Comparison of ENCODE assay signal across 9 cellular contexts in the genomic region with DNA sequence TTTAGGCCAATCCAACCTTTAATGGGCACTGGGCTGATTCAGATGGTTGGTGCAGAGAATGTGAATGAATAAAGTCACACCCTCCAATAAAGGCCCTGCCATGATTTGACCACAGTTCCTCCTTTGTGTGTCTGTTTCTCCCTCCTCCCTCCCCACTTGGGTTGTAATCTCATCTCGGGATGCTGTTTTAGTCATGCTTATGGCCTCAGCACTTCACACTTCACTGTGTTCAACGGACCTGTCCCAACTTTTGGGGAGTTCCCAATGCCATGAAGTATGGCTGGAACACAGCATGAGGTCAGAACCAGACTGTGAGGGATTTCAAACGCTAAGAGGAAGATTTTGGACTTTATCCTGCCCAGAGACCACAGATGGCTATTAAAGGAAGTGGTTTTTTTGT. TPM values are rescaled to one million over a fixed set of nuclear protein-coding genes. Genes with fewer than 3 reads are reported as not detected.
A peak's percentile ranks its signal among the peaks of the same experiment; 100 is the strongest.
DNase-seq lines count a peak whose midpoint lies in the region; ATAC-seq, FAIRE-seq and TF ChIP-seq lines count a peak whose summit lies in the region.
"Had no signal": no experiment of that assay in that cellular context is flagged by ENCODE, and none has a peak within 500 bp of the region (broad histone marks: within the 10 kb centered on the region; RNA-seq: fewer than 3 reads in every experiment).

No MANE protein-coding gene starts in this region.

- H3F3A ChIP-seq in GM23338 (replicated peaks; ENCODE audit: low read depth) = no peaks in the 10 kb centered on the region; the same call in 1 of the 2 replicates

- H3K9ac ChIP-seq in endothelial cell of umbilical vein (replicated peaks; ENCODE audit: extremely low read depth, insufficient read depth, low read length) = no peak overlapping the region

- H3K9me1 ChIP-seq in endothelial cell of umbilical vein (replicated peaks; ENCODE audit: control insufficient read depth, extremely low read depth, insufficient read depth, low read length) = no peaks in the 10 kb centered on the region

- no peak for ATAC-seq in GM23338

- CTCF ChIA-PET in endothelial cell of umbilical vein (lab: Charles Lee) = interaction anchor here (1.9 to 2.1 kb wide), 2 partner anchors 11 to 64 kb away, joined by 5 to 8 read pairs; no protein-coding TSS in a partner anchor

- H3K4me2 ChIP-seq in GM23338 (no peak overlapping the region), endothelial cell of umbilical vein (ENCODE audit: insufficient read depth, low read length) (no peak overlapping the region)

- BruUV-seq in endothelial cell of umbilical vein (replicated peaks; lab: Mats Ljungman, UMichigan) = no TSS peak

- no peaks in the 10 kb centered on the region; the same call in 2 of the 3 replicates for H3K9me3 Mint-ChIP-seq in GM23338
- H3K9me3 Mint-ChIP-seq in progenitor cell of endocrine pancreas (ENCODE audit: low read depth) = no peaks in the 10 kb centered on the region

- H3K4me3 ChIP-seq in GM23338 = no peak overlapping the region
- H3K4me3 ChIP-seq in endothelial cell of umbilical vein (replicated peaks in 1 of 3; ENCODE audit: insufficient read depth in 1 of 3, low read depth in 1 of 3, low read length in 3 of 3) = no peak overlapping the region
- H3K4me3 ChIP-seq: adrenal gland, SK-N-MC had no signal

- H2AFZ ChIP-seq in GM23338 (no peak overlapping the region), endothelial cell of umbilical vein (ENCODE audit: low read depth, low read length) (no peak overlapping the region)

- dilution Hi-C loops in endothelial cell of umbilical vein (cut with MboI; ENCODE audit: extremely low pct_ligation_motif_present, low sequenced_read_pairs) = no loop called here

- H3K27me3 Mint-ChIP-seq in GM23338 (ENCODE audit: insufficient read depth, low read depth, poor library complexity) (peaks cover 6% of the 10 kb centered on the region), progenitor cell of endocrine pancreas (no peaks in the 10 kb centered on the region)

- no peaks in the 10 kb centered on the region for H3K9me2 ChIP-seq in GM23338 (ENCODE audit: insufficient read depth)

- H3K4me3 Mint-ChIP-seq in GM23338 (no peak overlapping the region), progenitor cell of endocrine pancreas (ENCODE audit: low read depth) (no peak overlapping the region)

- peaks cover 24% of the 10 kb centered on the region for H3K36me3 Mint-ChIP-seq in GM23338 (ENCODE audit: low read depth)
- peaks cover 13% of the 10 kb centered on the region for H3K36me3 Mint-ChIP-seq in progenitor cell of endocrine pancreas (ENCODE audit: insufficient read depth)

- no peak for TF ChIP-seq POLR2A in endothelial cell of umbilical vein (IDR thresholded peaks at IDR 0.05; ENCODE audit: low read depth, low read length)

- H3K27ac ChIP-seq in GM23338 (ENCODE audit: low read depth) (no peak overlapping the region), endothelial cell of umbilical vein (ENCODE audit: insufficient read depth, low read depth, low read length) (no peak overlapping the region)

- intact Hi-C loops in endothelial cell of umbilical vein (cut with micrococcal nuclease) = no loop called here

- H3K27me3 ChIP-seq in GM23338 (ENCODE audit: insufficient read depth) = no peaks in the 10 kb centered on the region
- no peaks in the 10 kb centered on the region for H3K27me3 ChIP-seq in endothelial cell of umbilical vein (ENCODE audit: control insufficient read depth in 2 of 2, insufficient read depth in 2 of 2, low read length in 2 of 2)
- H3K27me3 ChIP-seq: adrenal gland had no signal

- peaks cover 7% of the 10 kb centered on the region; the same call in 2 of the 3 replicates for H3K4me1 Mint-ChIP-seq in GM23338
- peaks cover 8% of the 10 kb centered on the region for H3K4me1 Mint-ChIP-seq in progenitor cell of endocrine pancreas (ENCODE audit: low read depth)

- no peak for DNase-seq in GM23338 (ENCODE audit: low spot score)
- peak; percentile 69 for DNase-seq in OCI-M1 (lab: John Stamatoyannopoulos, UW)
- DNase-seq in endothelial cell of umbilical vein (ENCODE audit: low read depth, low spot score) = no peak
- DNase-seq in progenitor cell of endocrine pancreas (ENCODE audit: low spot score, unreplicated experiment) = no peak
- DNase-seq in GM13976 (ENCODE audit: low spot score) = no peak
- DNase-seq in NCI-H510A treated with DMSO at 0.1 percent for 48 hours (lab: John Stamatoyannopoulos, UW) = no peak
- no peak for DNase-seq in cerebellar cortex (ENCODE audit: low spot score)
- DNase-seq: adrenal gland had no signal

- in situ Hi-C loops in GM13976 (cut with MboI; ENCODE audit: low sequenced_read_pairs, unreplicated experiment) = no loop called here

- H3K27ac Mint-ChIP-seq in GM23338 = 0 out of 2 replicates have a peak overlapping the region, but pooled peaks have one; percentile 37
- H3K27ac Mint-ChIP-seq in progenitor cell of endocrine pancreas = peak overlapping the region; percentile 88

- H4K20me1 ChIP-seq in GM23338 (replicated peaks; ENCODE audit: insufficient read depth) (no peaks in the 10 kb centered on the region), endothelial cell of umbilical vein (replicated peaks; ENCODE audit: control insufficient read depth, extremely low read depth, insufficient read depth, low read length) (no peaks in the 10 kb centered on the region)

- POLR2A ChIA-PET in endothelial cell of umbilical vein (lab: Charles Lee) = no interaction called here

- peak; percentile 24 for FAIRE-seq in endothelial cell of umbilical vein (lab: Jason Lieb, UNC)

- peaks cover 10% of the 10 kb centered on the region for H3K36me3 ChIP-seq in GM23338 (ENCODE audit: insufficient read depth)
- H3K36me3 ChIP-seq in endothelial cell of umbilical vein (ENCODE audit: control insufficient read depth in 2 of 2, extremely low read depth in 1 of 2, insufficient read depth in 2 of 2, low read length in 2 of 2) = peaks cover 9 to 14% of the 10 kb centered on the region in 2 experiments

- H3K79me2 ChIP-seq in GM23338 (replicated peaks; ENCODE audit: insufficient read depth) = no peaks in the 10 kb centered on the region
- H3K79me2 ChIP-seq in endothelial cell of umbilical vein (ENCODE audit: control insufficient read depth, insufficient read depth, low read length) = no peaks in the 10 kb centered on the region

- H3K4me1 ChIP-seq in GM23338 (ENCODE audit: insufficient read depth) (peaks cover 9% of the 10 kb centered on the region), endothelial cell of umbilical vein (ENCODE audit: control insufficient read depth, extremely low read depth, insufficient read depth, low read length) (no peaks in the 10 kb centered on the region)

- no peak for TF ChIP-seq CTCF in GM23338 (conservative IDR thresholded peaks at IDR 0.05; ENCODE audit: low read depth in 2 of 2)
- no peak for TF ChIP-seq CTCF in endothelial cell of umbilical vein (IDR thresholded peaks at IDR 0.05; ENCODE audit: extremely low read depth in 1 of 2, insufficient read depth in 1 of 2, low read depth in 1 of 2, low read length in 2 of 2)
- TF ChIP-seq CTCF in progenitor cell of endocrine pancreas (IDR thresholded peaks at IDR 0.05; ENCODE audit: unreplicated experiment) = no peak
- no peak for TF ChIP-seq CTCF in GM13976 (IDR thresholded peaks at IDR 0.05; ENCODE audit: borderline replicate concordance, control extremely low read depth, extremely low read depth, insufficient read depth, missing control alignments)

- no peaks in the 10 kb centered on the region for H3K9me3 ChIP-seq in endothelial cell of umbilical vein (replicated peaks; ENCODE audit: control insufficient read depth, insufficient read depth, low read length)
- H3K9me3 ChIP-seq: adrenal gland had no signal

TF ChIP-seq in GM23338, 12 proteins besides CTCF, POLR2A, EP300 and RAD21 (continues in another document):
- no peak for TF ChIP-seq EZH2 (IDR thresholded peaks at IDR 0.05; ENCODE audit: low read depth, unreplicated experiment)

RNA-seq across cellular contexts. Expression of a gene that starts 5.6 kb away (rescaled TPM):
- total RNA-seq in GM23338 (2014; rRNA removed; shearing (Covaris generic)) = 49.7 and 59.5 TPM in 2 replicates
- polyA plus RNA-seq in GM23338 (2016; fragmentation: Nextera tagmentation; extraction: Ambion mirVana) = 48.0 and 53.1 TPM in 2 replicates
- total RNA-seq in endothelial cell of umbilical vein = 98.9 and 107 TPM in 2 replicates
- polyA plus RNA-seq in endothelial cell of umbilical vein = 62.1 and 81.5 TPM in 2 replicates
- polyA plus RNA-seq in endothelial cell of umbilical vein (2011; cell fraction: cytosol; rRNA removed) = 82.7 and 92.5 TPM in 2 replicates
- polyA plus RNA-seq in endothelial cell of umbilical vein (2011; cell fraction: nucleus; rRNA removed) = 40.7 and 44.4 TPM in 2 replicates
- polyA plus RNA-seq in endothelial cell of umbilical vein (2012) = 97.1 and 112 TPM in 2 replicates
- polyA minus RNA-seq in endothelial cell of umbilical vein = 128 and 129 TPM in 2 replicates
- 108 TPM for polyA minus RNA-seq in endothelial cell of umbilical vein (2011; cell fraction: cytosol; rRNA and poly(A)+ RNA removed)
- 36.2 and 41.4 TPM in 2 replicates for polyA minus RNA-seq in endothelial cell of umbilical vein (2011; cell fraction: nucleus; rRNA and poly(A)+ RNA removed)
- total RNA-seq in progenitor cell of endocrine pancreas = 65.5 and 67.5 TPM in 2 replicates

RNA-seq across cellular contexts. Expression of a gene that starts 29.8 kb away (rescaled TPM):
- 237 and 288 TPM in 2 replicates for total RNA-seq in GM23338 (2014; rRNA removed; shearing (Covaris generic))
- polyA plus RNA-seq in GM23338 (2016; fragmentation: Nextera tagmentation; extraction: Ambion mirVana) (204 and 223 TPM in 2 replicates), endothelial cell of umbilical vein (356 and 430 TPM in 2 replicates)
- total RNA-seq in endothelial cell of umbilical vein (875 and 924 TPM in 2 replicates), progenitor cell of endocrine pancreas (275 and 300 TPM in 2 replicates)
- 649 and 651 TPM in 2 replicates for polyA plus RNA-seq in endothelial cell of umbilical vein (2011; cell fraction: cytosol; rRNA removed)
- 485 and 680 TPM in 2 replicates for polyA plus RNA-seq in endothelial cell of umbilical vein (2011; cell fraction: nucleus; rRNA removed)
- polyA plus RNA-seq in endothelial cell of umbilical vein (2012) = 943 and 960 TPM in 2 replicates
- 357 TPM in 2 replicates for polyA minus RNA-seq in endothelial cell of umbilical vein
- polyA minus RNA-seq in endothelial cell of umbilical vein (2011; cell fraction: cytosol; rRNA and poly(A)+ RNA removed) = 149 TPM
- 220 and 242 TPM in 2 replicates for polyA minus RNA-seq in endothelial cell of umbilical vein (2011; cell fraction: nucleus; rRNA and poly(A)+ RNA removed)

RNA-seq across cellular contexts. Expression of a gene that starts 37.4 kb away (rescaled TPM):
- total RNA-seq in GM23338 (2014; rRNA removed; shearing (Covaris generic)) = 0.97 and 1.4 TPM in 2 replicates
- polyA plus RNA-seq in GM23338 (2016; fragmentation: Nextera tagmentation; extraction: Ambion mirVana) (0.81 and 1.1 TPM in 2 replicates), endothelial cell of umbilical vein (not detected in 2 replicates)
- total RNA-seq in endothelial cell of umbilical vein (not detected in 2 replicates), progenitor cell of endocrine pancreas (0.72 and 0.84 TPM in 2 replicates)
- polyA plus RNA-seq in endothelial cell of umbilical vein (2011; cell fraction: cytosol; rRNA removed) = not detected in 2 replicates
- 0.20 TPM in 1 of 2 replicates, not detected in the other for polyA plus RNA-seq in endothelial cell of umbilical vein (2011; cell fraction: nucleus; rRNA removed)
- not detected in 2 replicates for polyA plus RNA-seq in endothelial cell of umbilical vein (2012)
- not detected in 2 replicates for polyA minus RNA-seq in endothelial cell of umbilical vein
- 1.8 TPM for polyA minus RNA-seq in endothelial cell of umbilical vein (2011; cell fraction: cytosol; rRNA and poly(A)+ RNA removed)
- polyA minus RNA-seq in endothelial cell of umbilical vein (2011; cell fraction: nucleus; rRNA and poly(A)+ RNA removed) = not detected in 2 replicates
